Comparison of ENCODE assay signal across 25 cellular contexts in genomic region chr11:25484225-25484624, GRCh38.
"Had no signal": no experiment of that assay in that cellular context is flagged by ENCODE, and none has a peak within 500 bp of the region (broad histone marks: within the 10 kb centered on the region; RNA-seq: fewer than 3 reads in every experiment).

No MANE protein-coding gene starts in this region.

- ATAC-seq: gastrocnemius medialis; left cardiac atrium; naive thymus-derived CD8-positive, alpha-beta T cell; stimulated activated memory B cell treated with anti-CD40 and anti-IgM and Interleukin-4, amounts not matched to agents 10 μg/mL and 1 μg/mL and 100 μg/mL, for 72 hours; stimulated activated naive CD8-positive, alpha-beta T cell treated with anti-CD3 and anti-CD28 coated beads, Interleukin-15, Interleukin-2, amounts not matched to agents 100 U/mL and 50 U/mL, for 24 hours; upper lobe of right lung had no signal

- H3K36me3 Mint-ChIP-seq: naive thymus-derived CD8-positive, alpha-beta T cell; stimulated activated memory B cell treated with anti-CD40 and anti-IgM and Interleukin-4, amounts not matched to agents 10 μg/mL and 1 μg/mL and 100 μg/mL, for 72 hours had no signal

- H3K4me1 Mint-ChIP-seq: naive thymus-derived CD8-positive, alpha-beta T cell; stimulated activated memory B cell treated with anti-CD40 and anti-IgM and Interleukin-4, amounts not matched to agents 10 μg/mL and 1 μg/mL and 100 μg/mL, for 72 hours had no signal

- H3K36me3 ChIP-seq: esophagus squamous epithelium, gastrocnemius medialis, heart right ventricle, prostate gland, right atrium auricular region, spleen, transverse colon, upper lobe of right lung, uterus had no signal

- H3K9me3 ChIP-seq: esophagus squamous epithelium, gastrocnemius medialis, heart right ventricle, prostate gland, right atrium auricular region, spleen, transverse colon, upper lobe of right lung, uterus had no signal

- H3K27me3 Mint-ChIP-seq: naive thymus-derived CD8-positive, alpha-beta T cell; stimulated activated memory B cell treated with anti-CD40 and anti-IgM and Interleukin-4, amounts not matched to agents 10 μg/mL and 1 μg/mL and 100 μg/mL, for 72 hours had no signal

- DNase-seq: dermis blood vessel endothelial cell; effector memory CD4-positive, alpha-beta T cell; erythroblast; esophagus squamous epithelium; foreskin fibroblast; gastrocnemius medialis; heart right ventricle; hippocampal formation; left cardiac atrium; mesenchymal stem cell; naive thymus-derived CD8-positive, alpha-beta T cell; nephron progenitor cell; nucleus accumbens; spleen; stimulated activated CD4-positive, alpha-beta T cell treated with anti-CD3 and anti-CD28 coated beads, Interleukin-4, amount 100 ng/mL, for 4 hours; stimulated activated naive CD8-positive, alpha-beta T cell treated with anti-CD3 and anti-CD28 coated beads, Interleukin-15, Interleukin-2, amounts not matched to agents 100 U/mL and 50 U/mL, for 24 hours; substantia nigra; transverse colon; upper lobe of right lung; uterus had no signal

- H3K9me3 Mint-ChIP-seq: nephron progenitor cell; stimulated activated memory B cell treated with anti-CD40 and anti-IgM and Interleukin-4, amounts not matched to agents 10 μg/mL and 1 μg/mL and 100 μg/mL, for 72 hours had no signal

- H3K4me3 Mint-ChIP-seq: naive thymus-derived CD8-positive, alpha-beta T cell; nephron progenitor cell; stimulated activated memory B cell treated with anti-CD40 and anti-IgM and Interleukin-4, amounts not matched to agents 10 μg/mL and 1 μg/mL and 100 μg/mL, for 72 hours had no signal

- H3K27ac ChIP-seq: coronary artery, esophagus squamous epithelium, gastrocnemius medialis, prostate gland, right atrium auricular region, spleen, transverse colon, upper lobe of right lung, uterus had no signal

- H3K4me3 ChIP-seq: coronary artery, esophagus squamous epithelium, gastrocnemius medialis, heart right ventricle, prostate gland, right atrium auricular region, skin epidermis, spleen, transverse colon, upper lobe of right lung, uterus had no signal

- H3K4me1 ChIP-seq: esophagus squamous epithelium, gastrocnemius medialis, heart right ventricle, prostate gland, right atrium auricular region, spleen, transverse colon, upper lobe of right lung, uterus had no signal

- H3K27ac Mint-ChIP-seq: naive thymus-derived CD8-positive, alpha-beta T cell; nephron progenitor cell; stimulated activated memory B cell treated with anti-CD40 and anti-IgM and Interleukin-4, amounts not matched to agents 10 μg/mL and 1 μg/mL and 100 μg/mL, for 72 hours had no signal

- H3K27me3 ChIP-seq: esophagus squamous epithelium, gastrocnemius medialis, heart right ventricle, right atrium auricular region, spleen, transverse colon, upper lobe of right lung, uterus had no signal
